ENCODE assay signal across 13 cellular contexts in the genomic region with DNA sequence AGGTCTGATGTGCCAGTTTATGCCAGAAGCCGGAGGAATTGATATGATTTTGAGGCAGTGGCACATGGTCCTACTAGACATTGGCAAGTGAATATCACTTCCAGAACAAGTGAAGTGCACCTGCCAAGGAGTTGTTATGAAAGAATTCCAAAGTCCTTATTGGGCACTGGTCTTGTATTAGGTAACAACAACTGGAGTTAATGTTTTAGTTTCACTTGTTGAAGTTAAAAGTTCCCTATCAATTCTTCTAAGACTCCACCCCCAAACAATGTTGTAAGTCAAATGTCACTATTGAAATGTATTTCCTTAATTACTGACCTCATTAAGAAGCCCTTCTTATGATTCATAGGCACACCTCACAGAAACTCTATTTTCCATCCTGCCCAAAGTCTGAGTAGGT. TPM values are rescaled to one million over a fixed set of nuclear protein-coding genes. Genes with fewer than 3 reads are reported as not detected.
A peak's percentile ranks its signal among the peaks of the same experiment; 100 is the strongest.
DNase-seq lines count a peak whose midpoint lies in the region; ATAC-seq lines count a peak whose summit lies in the region.
"Had no signal": no experiment of that assay in that cellular context is flagged by ENCODE, and none has a peak within 500 bp of the region (broad histone marks: within the 10 kb centered on the region; RNA-seq: fewer than 3 reads in every experiment).

No MANE protein-coding gene starts in this region.

- ATAC-seq in activated T-cell treated with anti-CD3 and anti-CD28 coated beads, Interleukin-2, amount 50 U/mL, for 4 hours: no peak
- no peak for ATAC-seq in T-cell (replicated peaks in 1 of 4)
- ATAC-seq in stimulated activated effector memory CD8-positive, alpha-beta T cell treated with anti-CD3 and anti-CD28 coated beads, Interleukin-12 subunit alpha, Interleukin-12 subunit beta, amount 100 ng/mL, for 72 hours: no peak
- ATAC-seq: activated CD4-positive, CD25-positive, alpha-beta regulatory T cell treated with anti-CD3 and anti-CD28 coated beads, Interleukin-2, amount 50 U/mL, for 24 hours had no signal

- no peak overlapping the region for H3K27ac Mint-ChIP-seq in T-cell
- H3K27ac Mint-ChIP-seq in immature natural killer cell: peak overlapping the region in 4 of 6 donors; percentile 24 to 43 (median 33)
- no peak overlapping the region for H3K27ac Mint-ChIP-seq in stimulated activated effector memory CD8-positive, alpha-beta T cell treated with anti-CD3 and anti-CD28 coated beads, Interleukin-12 subunit alpha, Interleukin-12 subunit beta, amount 100 ng/mL, for 72 hours

- peaks cover 7% of the 10 kb centered on the region for H3K36me3 Mint-ChIP-seq in activated T-cell treated with anti-CD3 and anti-CD28 coated beads, Interleukin-2, amount 50 U/mL, for 4 hours (ENCODE audit: insufficient read depth)
- H3K36me3 Mint-ChIP-seq in T-cell (no peaks in the 10 kb centered on the region), immature natural killer cell (no peaks in the 10 kb centered on the region)
- peaks cover 23% of the 10 kb centered on the region for H3K36me3 Mint-ChIP-seq in stimulated activated effector memory CD8-positive, alpha-beta T cell treated with anti-CD3 and anti-CD28 coated beads, Interleukin-12 subunit alpha, Interleukin-12 subunit beta, amount 100 ng/mL, for 72 hours

- CTCF ChIA-PET in T-cell (lab: Charles Lee): interaction anchor here in 1 of 2 donors (0.7 kb wide), 1 partner anchor 324 kb away, joined by 3 read pairs; a partner anchor contains a TSS

- H3K4me3 Mint-ChIP-seq in activated T-cell treated with anti-CD3 and anti-CD28 coated beads, Interleukin-2, amount 50 U/mL, for 4 hours: peak overlapping the region; percentile 99
- H3K4me3 Mint-ChIP-seq in T-cell (peak overlapping the region in 2 of 3 donors; percentile 25 to 34), immature natural killer cell (peak overlapping the region in 4 of 5 donors; percentile 2 to 99 (median 58))
- H3K4me3 Mint-ChIP-seq in stimulated activated effector memory CD8-positive, alpha-beta T cell treated with anti-CD3 and anti-CD28 coated beads, Interleukin-12 subunit alpha, Interleukin-12 subunit beta, amount 100 ng/mL, for 72 hours: peak overlapping the region; percentile 100

- H3K4me1 Mint-ChIP-seq in activated T-cell treated with anti-CD3 and anti-CD28 coated beads, Interleukin-2, amount 50 U/mL, for 4 hours (ENCODE audit: low read depth): peaks cover 56% of the 10 kb centered on the region
- H3K4me1 Mint-ChIP-seq in T-cell: peaks cover 53 to 76% (median 55%) of the 10 kb centered on the region in 3 donors
- H3K4me1 Mint-ChIP-seq in immature natural killer cell: peaks cover 59 to 72% of the 10 kb centered on the region in 2 donors
- peaks cover 52% of the 10 kb centered on the region for H3K4me1 Mint-ChIP-seq in stimulated activated effector memory CD8-positive, alpha-beta T cell treated with anti-CD3 and anti-CD28 coated beads, Interleukin-12 subunit alpha, Interleukin-12 subunit beta, amount 100 ng/mL, for 72 hours

- POLR2A ChIA-PET in T-cell (lab: Charles Lee): no interaction called here

- H3K9me3 Mint-ChIP-seq in activated T-cell treated with anti-CD3 and anti-CD28 coated beads, Interleukin-2, amount 50 U/mL, for 4 hours: no peaks in the 10 kb centered on the region
- H3K9me3 Mint-ChIP-seq in T-cell (no peaks in the 10 kb centered on the region), immature natural killer cell (no peaks in the 10 kb centered on the region)
- H3K9me3 Mint-ChIP-seq in stimulated activated effector memory CD8-positive, alpha-beta T cell treated with anti-CD3 and anti-CD28 coated beads, Interleukin-12 subunit alpha, Interleukin-12 subunit beta, amount 100 ng/mL, for 72 hours: no peaks in the 10 kb centered on the region

- no peaks in the 10 kb centered on the region for H3K27me3 Mint-ChIP-seq in activated T-cell treated with anti-CD3 and anti-CD28 coated beads, Interleukin-2, amount 50 U/mL, for 4 hours (ENCODE audit: low read depth)
- H3K27me3 Mint-ChIP-seq in T-cell (no peaks in the 10 kb centered on the region), immature natural killer cell (ENCODE audit: low read depth in 3 of 3) (peaks cover 2 to 4% (median 2%) of the 10 kb centered on the region in 3 donors)

- DNase-seq in activated T-cell treated with anti-CD3 and anti-CD28 coated beads, Interleukin-2, amount 50 U/mL, for 4 hours: no peak
- no peak for DNase-seq in activated T-cell treated with anti-CD3 and anti-CD28 coated beads, Interleukin-2, amount 50 U/mL, for 48 hours
- DNase-seq in T-cell (no peak), immature natural killer cell (no peak), SKM-1 treated with dmso at 0.1 percent for 144 hours (lab: John Stamatoyannopoulos, UW; ENCODE audit: unreplicated experiment) (no peak), NCI-H82 treated with DMSO at 0.1 percent for 48 hours (lab: John Stamatoyannopoulos, UW; ENCODE audit: unreplicated experiment) (no peak), H4 (ENCODE audit: low spot score) (no peak)
- no peak for DNase-seq in stimulated activated effector memory CD8-positive, alpha-beta T cell treated with anti-CD3 and anti-CD28 coated beads, Interleukin-12 subunit alpha, Interleukin-12 subunit beta, amount 100 ng/mL, for 72 hours (ENCODE audit: low spot score in 2 of 2)
- DNase-seq: effector CD4-positive, alpha-beta T cell; HCEC 1CT; NCI-H2227 treated with DMSO at 0.1 percent for 48 hours; SJCRH30 had no signal

RNA-seq across cellular contexts. Expression of a gene that starts 3.1 kb away (rescaled TPM):
- total RNA-seq in activated T-cell treated with anti-CD3 and anti-CD28 coated beads, Interleukin-2, amount 50 U/mL, for 4 hours: 10 to 100 TPM; 30.0 to 38.3 (median 35.7) TPM
- 10 to 100 TPM; 17.0 to 41.9 (median 18.6) TPM for total RNA-seq in T-cell
- polyA plus RNA-seq in immature natural killer cell: 10 to 100 TPM; 12.3 to 36.2 (median 15.9) TPM
- total RNA-seq in H4 (2014; rRNA removed; shearing (Covaris generic)): 6.8 and 7.4 TPM in 2 replicates

Comparison
In these comparisons a context has a peak if more than half of its experiments do, and no peak if none do; other contexts are left out.
1. H3K4me3 Mint-ChIP-seq: peak in every context shown above with its lines; median percentile 100 in stimulated activated effector memory CD8-positive, alpha-beta T cell treated with anti-CD3 and anti-CD28 coated beads, Interleukin-12 subunit alpha, Interleukin-12 subunit beta, amount 100 ng/mL, for 72 hours; 99 in activated T-cell treated with anti-CD3 and anti-CD28 coated beads, Interleukin-2, amount 50 U/mL, for 4 hours; 58 in immature natural killer cell; 30 in T-cell.
2. H3K27ac Mint-ChIP-seq: peak in immature natural killer cell (4 of 6); none in T-cell (0 of 2) and stimulated activated effector memory CD8-positive, alpha-beta T cell treated with anti-CD3 and anti-CD28 coated beads, Interleukin-12 subunit alpha, Interleukin-12 subunit beta, amount 100 ng/mL, for 72 hours (single experiment).